ENCODE assay signal across 1 cellular context in genomic region chr2:150207979-150208378, GRCh38.
TF ChIP-seq lines count a peak whose summit lies in the region.

No MANE protein-coding gene starts in this region.

TF ChIP-seq in SK-N-SH treated with all-trans-retinoic acid at 6 μM for 48 hours, 23 proteins besides CTCF, POLR2A, EP300 and RAD21 (continued from another document):
- TF ChIP-seq CSRNP3 (CRISPR knock-in tag; IDR thresholded peaks at IDR 0.05) (no peak), ZFP3 (CRISPR knock-in tag; IDR thresholded peaks at IDR 0.05) (0 out of 2 replicates have a peak, but pooled peaks have one; percentile 16)
